19 cellular contexts compared by ENCODE assay signal in genomic region chr3:32186097-32186496, GRCh38. TPM values are rescaled to one million over a fixed set of nuclear protein-coding genes. Genes with fewer than 3 reads are reported as not detected.
DNase-seq lines count a peak whose midpoint lies in the region; ATAC-seq and TF ChIP-seq lines count a peak whose summit lies in the region.
"Had no signal": no experiment of that assay in that cellular context is flagged by ENCODE, and none has a peak within 500 bp of the region (broad histone marks: within the 10 kb centered on the region; RNA-seq: fewer than 3 reads in every experiment).

No MANE protein-coding gene starts in this region.

- H3K4me1 ChIP-seq in GM23338 (ENCODE audit: insufficient read depth): peaks cover 8% of the 10 kb centered on the region; the same call in 1 of the 2 replicates
- peaks cover 2 to 5% of the 10 kb centered on the region in 2 donors for H3K4me1 ChIP-seq in neuronal stem cell (ENCODE audit: control insufficient read depth in 2 of 2, insufficient read depth in 1 of 2, low read depth in 1 of 2, low read length in 2 of 2)
- no peaks in the 10 kb centered on the region for H3K4me1 ChIP-seq in prostate gland (replicated peaks)
- H3K4me1 ChIP-seq: A549 had no signal

- H4K91ac ChIP-seq in neuronal stem cell (ENCODE audit: low read depth, low read length, poor library complexity): no peak overlapping the region

- H3K4me3 Mint-ChIP-seq in GM23338: no peak overlapping the region
- no peak overlapping the region for H3K4me3 Mint-ChIP-seq in WTC11
- no peak overlapping the region for H3K4me3 Mint-ChIP-seq in osteocyte (ENCODE audit: unreplicated experiment)
- H3K4me3 Mint-ChIP-seq: CD14-positive monocyte had no signal

- CTCF ChIA-PET in WTC11 (lab: Charles Lee): interaction anchor here (0.8 to 1.2 kb wide), 3 partner anchors 11 to 54 kb away, joined by 3 to 5 read pairs (median 3); no protein-coding TSS in a partner anchor

- POLR2A ChIA-PET in WTC11 (lab: Charles Lee): no interaction called here

- H2AFZ ChIP-seq in GM23338 (peak overlapping the region; percentile 94), neuronal stem cell (ENCODE audit: low read length) (peak overlapping the region; percentile 64)
- H2AFZ ChIP-seq: GM23248 had no signal

- H3F3A ChIP-seq in GM23338 (replicated peaks; ENCODE audit: low read depth): no peaks in the 10 kb centered on the region

- H3K14ac ChIP-seq in neuronal stem cell (ENCODE audit: low read length): no peak overlapping the region

- intact Hi-C loops in left colon (cut with DNase I, micrococcal nuclease) (no loop called here), prostate gland (cut with DNase I) (no loop called here)

- no peaks in the 10 kb centered on the region for H3K79me1 ChIP-seq in neuronal stem cell (ENCODE audit: low read depth, low read length)

- H2BK5ac ChIP-seq in neuronal stem cell (ENCODE audit: low read length): no peak overlapping the region

- H3K36me3 ChIP-seq in GM23338 (ENCODE audit: insufficient read depth) (no peaks in the 10 kb centered on the region), neuronal stem cell (replicated peaks in 1 of 2; ENCODE audit: control insufficient read depth in 2 of 2, insufficient read depth in 2 of 2, low read length in 2 of 2) (no peaks in the 10 kb centered on the region), prostate gland (no peaks in the 10 kb centered on the region)

- no peak overlapping the region for H3K18ac ChIP-seq in neuronal stem cell (ENCODE audit: low read length)

- peaks cover 2% of the 10 kb centered on the region for H3K27me3 Mint-ChIP-seq in GM23338 (ENCODE audit: insufficient read depth, low read depth, poor library complexity)
- no peaks in the 10 kb centered on the region for H3K27me3 Mint-ChIP-seq in WTC11 (ENCODE audit: low read depth)
- peaks cover 10% of the 10 kb centered on the region for H3K27me3 Mint-ChIP-seq in osteocyte (ENCODE audit: unreplicated experiment)

- H2BK120ac ChIP-seq in neuronal stem cell (ENCODE audit: low read depth, low read length): no peak overlapping the region

- no peaks in the 10 kb centered on the region for H3K27me3 ChIP-seq in GM23338 (ENCODE audit: insufficient read depth)
- H3K27me3 ChIP-seq in neuronal stem cell (ENCODE audit: control insufficient read depth in 3 of 3, insufficient read depth in 3 of 3, low read depth in 1 of 3, low read length in 3 of 3): no peaks in the 10 kb centered on the region
- H3K27me3 ChIP-seq in prostate gland (replicated peaks; ENCODE audit: insufficient read depth): no peaks in the 10 kb centered on the region

- H3K36me3 Mint-ChIP-seq in GM23338 (ENCODE audit: low read depth) (no peaks in the 10 kb centered on the region), WTC11 (no peaks in the 10 kb centered on the region), osteocyte (ENCODE audit: unreplicated experiment) (no peaks in the 10 kb centered on the region)
- H3K36me3 Mint-ChIP-seq: CD14-positive monocyte had no signal

- H3K9ac ChIP-seq in neuronal stem cell (ENCODE audit: low read depth, low read length, poor library complexity): no peak overlapping the region
- H3K9ac ChIP-seq: GM23248 had no signal

- no peak overlapping the region for H4K8ac ChIP-seq in neuronal stem cell (ENCODE audit: low read depth, low read length)

- DNase-seq in GM23338 (ENCODE audit: low spot score) (peak; percentile 58), WTC11 (ENCODE audit: low spot score) (no peak), left colon (no peak), neuronal stem cell (ENCODE audit: low spot score) (no peak), prostate gland (ENCODE audit: low spot score) (no peak), osteocyte (ENCODE audit: extremely low spot score, unreplicated experiment) (no peak)
- DNase-seq: COR-L47, DMS79, GM23248, NCI-H1048, NCI-H1694, NCI-H226, NCI-H524 treated with DMSO at 0.1 percent for 48 hours, SHP77 had no signal

- no peak for TF ChIP-seq POLR2A in prostate gland (IDR thresholded peaks at IDR 0.05)

- TF ChIP-seq CTCF in GM23338 (conservative IDR thresholded peaks at IDR 0.05; ENCODE audit: low read depth in 2 of 2) (no peak), WTC11 (IDR thresholded peaks at IDR 0.05) (no peak), prostate gland (IDR thresholded peaks at IDR 0.05) (no peak), osteocyte (IDR thresholded peaks at IDR 0.05) (no peak)

- H2BK15ac ChIP-seq in neuronal stem cell (ENCODE audit: low read length): no peak overlapping the region

- H3K27ac ChIP-seq in GM23338 (ENCODE audit: low read depth): no peak overlapping the region
- no peak overlapping the region for H3K27ac ChIP-seq in neuronal stem cell (replicated peaks; ENCODE audit: low read length)
- no peak overlapping the region for H3K27ac ChIP-seq in prostate gland
- H3K27ac ChIP-seq: A549, GM23248 had no signal

- H3K4me1 Mint-ChIP-seq in GM23338 (peaks cover 20% of the 10 kb centered on the region), WTC11 (peaks cover 16% of the 10 kb centered on the region), osteocyte (ENCODE audit: unreplicated experiment) (no peaks in the 10 kb centered on the region)
- H3K4me1 Mint-ChIP-seq: CD14-positive monocyte had no signal

- H3K4me3 ChIP-seq in GM23338 (no peak overlapping the region), neuronal stem cell (ENCODE audit: low read length in 2 of 2) (no peak overlapping the region), prostate gland (no peak overlapping the region)
- H3K4me3 ChIP-seq: A549, GM12878, GM23248 had no signal

- no peak overlapping the region for H3K23ac ChIP-seq in neuronal stem cell (ENCODE audit: low read depth, low read length, poor library complexity)

- no peaks in the 10 kb centered on the region for H3K9me2 ChIP-seq in GM23338 (ENCODE audit: insufficient read depth)

- H2AK5ac ChIP-seq in neuronal stem cell (ENCODE audit: low read depth, low read length): no peak overlapping the region

- no peaks in the 10 kb centered on the region for H3K9me3 ChIP-seq in neuronal stem cell (replicated peaks in 1 of 2; ENCODE audit: control insufficient read depth in 2 of 2, insufficient read depth in 1 of 2, low read depth in 1 of 2, low read length in 2 of 2)
- no peaks in the 10 kb centered on the region for H3K9me3 ChIP-seq in prostate gland
- H3K9me3 ChIP-seq: A549 had no signal

- no peaks in the 10 kb centered on the region for H4K20me1 ChIP-seq in GM23338 (replicated peaks; ENCODE audit: insufficient read depth)

- H3K9me3 Mint-ChIP-seq in GM23338 (no peaks in the 10 kb centered on the region), WTC11 (no peaks in the 10 kb centered on the region), osteocyte (ENCODE audit: unreplicated experiment) (no peaks in the 10 kb centered on the region)
- H3K9me3 Mint-ChIP-seq: CD14-positive monocyte had no signal

- H2BK12ac ChIP-seq in neuronal stem cell (ENCODE audit: low read length): no peak overlapping the region

- no peak overlapping the region for H3K4ac ChIP-seq in neuronal stem cell (ENCODE audit: low read length)

- ATAC-seq in GM23338 (peak; percentile 84), WTC11 (peak; percentile 94), left colon (peak; percentile 18), HG02973 (IDR thresholded peaks at IDR 0.05; ENCODE audit: unreplicated experiment) (no peak)
- ATAC-seq: A549, GM12878, SK-N-SH treated with all-trans-retinoic acid at 6 μM for 48 hours had no signal

- no peak overlapping the region for H3K4me2 ChIP-seq in GM23338
- H3K4me2 ChIP-seq in neuronal stem cell (ENCODE audit: insufficient read depth, low read length, poor library complexity, severe bottlenecking): no peak overlapping the region
- H3K4me2 ChIP-seq: A549 had no signal

- no CpG with 5 or more reads among the region's 4 CpGs for WGBS in neuronal stem cell (ENCODE audit: extremely low coverage in 2 of 2, insufficient read length in 2 of 2, insufficient replicate concordance in 1 of 2), 2 donors
- WGBS in prostate gland: 87% methylated on average over 4 of the region's 4 CpGs

- no peaks in the 10 kb centered on the region for H3K79me2 ChIP-seq in GM23338 (replicated peaks; ENCODE audit: insufficient read depth)

- H3K27ac Mint-ChIP-seq in GM23338: no peak overlapping the region
- peak overlapping the region; percentile 74; the same call in 1 of the 2 replicates for H3K27ac Mint-ChIP-seq in WTC11
- no peak overlapping the region for H3K27ac Mint-ChIP-seq in osteocyte (ENCODE audit: unreplicated experiment)
- H3K27ac Mint-ChIP-seq: CD14-positive monocyte had no signal

TF ChIP-seq in GM23338, 12 proteins besides CTCF, POLR2A, EP300 and RAD21 (continues in another document):
- no peak for TF ChIP-seq STAT1 (IDR thresholded peaks at IDR 0.05; ENCODE audit: unreplicated experiment)
- TF ChIP-seq POLR2AphosphoS5 (IDR thresholded peaks at IDR 0.05; ENCODE audit: low read depth): no peak

TF ChIP-seq in WTC11, 78 proteins besides CTCF, POLR2A, EP300 and RAD21:
- TF ChIP-seq MYBL2 (CRISPR knock-in tag; IDR thresholded peaks at IDR 0.05) (peak; percentile 35; the same call in 1 of the 2 replicates), NFYB (CRISPR knock-in tag; conservative IDR thresholded peaks at IDR 0.05; ENCODE audit: low read depth) (peak; percentile 37), NR2C2 (CRISPR knock-in tag; IDR thresholded peaks at IDR 0.05) (no peak)
TF ChIP-seq in WTC11: peak in this region for 2.

RNA-seq across cellular contexts. Expression of gene CMTM8, which starts 52.4 kb away (rescaled TPM):
- 14.3 and 24.5 TPM in 2 replicates for total RNA-seq in GM23338 (2014; rRNA removed; shearing (Covaris generic))
- polyA plus RNA-seq in GM23338 (2016; fragmentation: Nextera tagmentation; extraction: Ambion mirVana): 19.9 and 22.2 TPM in 2 replicates
- total RNA-seq in WTC11 (2021) (9.0 to 11.2 TPM (median 9.1 TPM) in 3 replicates), left colon (10 to 100 TPM in 1 of 2 donors, 1 to 10 TPM in 1; 8.4 to 11.4 TPM), prostate gland (10 to 100 TPM; 28.8 to 30.3 TPM), osteocyte (4.3 and 5.1 TPM in 2 replicates)
- 16.9 TPM for polyA plus RNA-seq in neuronal stem cell (2013, experiment 1 of 2)
- polyA plus RNA-seq in neuronal stem cell (2013, experiment 2 of 2): 17.6 TPM
- total RNA-seq: GM23248 had no signal
- polyA plus RNA-seq: GM23248 had no signal
